In genomic region chr12:109597414-109597794, GRCh38 we compare ENCODE assay signal across 1 cellular context.
TF ChIP-seq lines count a peak whose summit lies in the region.

No MANE protein-coding gene starts in this region.

TF ChIP-seq in A549, 52 proteins besides CTCF, POLR2A, EP300 and RAD21 (continued from another document):
- TF ChIP-seq ZSCAN20 (CRISPR knock-in tag; IDR thresholded peaks at IDR 0.05) (no peak), FOSL2 (IDR thresholded peaks at IDR 0.05) (no peak), FOSL2 (CRISPR knock-in tag; IDR thresholded peaks at IDR 0.05) (no peak), ZC3H11A (IDR thresholded peaks at IDR 0.05) (no peak)
